Comparison of ENCODE assay signal across 32 cellular contexts in the genomic region with DNA sequence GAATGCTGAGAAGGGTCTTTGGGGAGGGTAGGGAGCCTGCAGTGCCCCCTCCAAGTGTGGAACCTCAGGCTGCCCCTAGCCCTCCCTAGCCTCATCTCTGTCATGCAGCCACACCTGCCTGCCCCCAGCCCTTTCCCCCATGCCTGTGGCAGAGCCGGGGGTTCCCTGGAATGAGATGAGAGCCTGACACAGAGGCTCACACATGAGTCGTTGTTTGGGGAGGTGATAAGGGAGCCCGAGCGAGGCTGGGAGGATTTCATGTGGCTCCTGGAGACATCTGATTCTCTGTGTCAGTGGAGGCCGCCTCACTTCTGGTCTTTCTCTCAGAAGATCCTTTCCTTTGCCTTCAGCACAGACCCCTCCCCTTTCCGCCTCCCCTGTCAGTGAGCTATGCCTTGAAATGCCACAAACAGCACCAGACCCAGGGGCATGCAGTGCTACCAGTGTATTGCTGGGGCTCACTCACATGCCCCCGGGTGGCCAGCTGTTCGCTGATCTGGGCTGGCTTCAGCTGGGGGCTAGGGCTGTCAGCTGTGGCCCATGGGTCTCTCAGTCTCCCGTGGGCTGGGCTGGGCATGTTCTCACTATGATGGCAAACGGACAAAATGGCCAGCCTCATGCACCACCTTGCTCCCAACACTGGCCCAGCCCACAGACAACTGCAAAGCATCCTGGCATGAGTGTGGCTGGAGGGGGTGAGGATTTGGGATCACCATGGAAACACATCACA.
"Had no signal": no experiment of that assay in that cellular context is flagged by ENCODE, and none has a peak within 500 bp of the region (broad histone marks: within the 10 kb centered on the region; RNA-seq: fewer than 3 reads in every experiment).

No MANE protein-coding gene starts in this region.

- H3K36me3 Mint-ChIP-seq: activated naive CD8-positive, alpha-beta T cell treated with anti-CD3 and anti-CD28 coated beads for 36 hours had no signal

- H3K27me3 Mint-ChIP-seq: activated CD4-positive, alpha-beta memory T cell treated with anti-CD3 and anti-CD28 coated beads, Interleukin-2, amount 10 ng/mL, durations not matched to agents 7 days and 5 days; activated CD4-positive, alpha-beta T cell treated with anti-CD3 and anti-CD28 coated beads, Interleukin-2, amount 10 ng/mL, durations not matched to agents 7 days and 5 days; activated naive CD8-positive, alpha-beta T cell treated with anti-CD3 and anti-CD28 coated beads, Interleukin-2, amount 50 U/mL, for 24 hours had no signal

- H3K27me3 ChIP-seq: adrenal gland, body of pancreas had no signal

- H3K4me1 Mint-ChIP-seq: activated CD4-positive, alpha-beta memory T cell treated with anti-CD3 and anti-CD28 coated beads, Interleukin-2, amount 10 ng/mL, durations not matched to agents 7 days and 5 days; activated CD4-positive, alpha-beta T cell treated with anti-CD3 and anti-CD28 coated beads, Interleukin-2, amount 10 ng/mL, durations not matched to agents 7 days and 5 days; activated naive CD4-positive, alpha-beta T cell treated with anti-CD3 and anti-CD28 coated beads, Interleukin-2, amount 50 U/mL, for 24 hours; activated naive CD8-positive, alpha-beta T cell treated with anti-CD3 and anti-CD28 coated beads for 36 hours; activated naive CD8-positive, alpha-beta T cell treated with anti-CD3 and anti-CD28 coated beads, Interleukin-2, amount 50 U/mL, for 24 hours; activated T-helper 17 cell treated with anti-CD3 and anti-CD28 coated beads, Interleukin-2, amount 50 U/mL, for 72 hours had no signal

- FAIRE-seq: colon, endometrium, endothelial cell of umbilical vein, frontal cortex had no signal

- DNase-seq: activated CD4-positive, alpha-beta memory T cell treated with anti-CD3 and anti-CD28 coated beads, Interleukin-2, amount 10 ng/mL, durations not matched to agents 7 days and 5 days; activated CD4-positive, alpha-beta T cell treated with anti-CD3 and anti-CD28 coated beads for 1 hour; activated CD4-positive, alpha-beta T cell treated with anti-CD3 and anti-CD28 coated beads for 4 hours; activated CD4-positive, alpha-beta T cell treated with anti-CD3 and anti-CD28 coated beads, Interleukin-2, amount 10 ng/mL, durations not matched to agents 7 days and 5 days; activated CD4-positive, alpha-beta T cell treated with anti-CD3 and anti-CD28 coated beads, Interleukin-2, amount 50 U/mL, for 4 hours; activated CD4-positive, CD25-positive, alpha-beta regulatory T cell; activated CD8-positive, alpha-beta memory T cell treated with anti-CD3 and anti-CD28 coated beads, Interleukin-2, amount 50 U/mL, for 48 hours; activated effector memory CD4-positive, alpha-beta T cell treated with Interleukin-2 at 50 U/mL for 16 hours; activated naive CD4-positive, alpha-beta T cell treated with anti-CD3 and anti-CD28 coated beads for 36 hours; activated naive CD8-positive, alpha-beta T cell treated with anti-CD3 and anti-CD28 coated beads for 36 hours; activated naive CD8-positive, alpha-beta T cell treated with anti-CD3 and anti-CD28 coated beads, Interleukin-2, amount 50 U/mL, for 24 hours; activated T-cell treated with anti-CD3 and anti-CD28 coated beads for 4 hours; activated T-cell treated with anti-CD3 and anti-CD28 coated beads, Interleukin-2, amount 50 U/mL, for 24 hours; adrenal gland; amygdala; aorta; body of pancreas; caudate nucleus; cortex of kidney; dermis blood vessel endothelial cell; effector CD4-positive, alpha-beta T cell; effector memory CD8-positive, alpha-beta T cell; esophagus squamous epithelium; head of caudate nucleus; T-helper 2 cell had no signal

- H3K4me3 Mint-ChIP-seq: activated CD4-positive, alpha-beta memory T cell treated with anti-CD3 and anti-CD28 coated beads, Interleukin-2, amount 10 ng/mL, durations not matched to agents 7 days and 5 days; activated CD4-positive, alpha-beta T cell treated with anti-CD3 and anti-CD28 coated beads, Interleukin-2, amount 10 ng/mL, durations not matched to agents 7 days and 5 days; activated naive CD4-positive, alpha-beta T cell treated with anti-CD3 and anti-CD28 coated beads for 36 hours; activated naive CD4-positive, alpha-beta T cell treated with anti-CD3 and anti-CD28 coated beads, Interleukin-2, amount 50 U/mL, for 24 hours; activated naive CD8-positive, alpha-beta T cell treated with anti-CD3 and anti-CD28 coated beads for 36 hours; activated naive CD8-positive, alpha-beta T cell treated with anti-CD3 and anti-CD28 coated beads, Interleukin-2, amount 50 U/mL, for 24 hours; activated T-cell treated with anti-CD3 and anti-CD28 coated beads, Interleukin-2, amount 50 U/mL, for 24 hours; activated T-helper 17 cell treated with anti-CD3 and anti-CD28 coated beads, Interleukin-2, amount 50 U/mL, for 72 hours; effector memory CD8-positive, alpha-beta T cell had no signal

- H3K4me3 ChIP-seq: adrenal gland, body of pancreas, esophagus squamous epithelium had no signal

- ATAC-seq: activated naive CD8-positive, alpha-beta T cell treated with anti-CD3 and anti-CD28 coated beads, Interleukin-2, amount 50 U/mL, for 24 hours; activated T-helper 17 cell treated with anti-CD3 and anti-CD28 coated beads, Interleukin-2, amount 50 U/mL, for 72 hours; body of pancreas; effector memory CD8-positive, alpha-beta T cell had no signal

- H3K27ac Mint-ChIP-seq: activated CD4-positive, alpha-beta memory T cell treated with anti-CD3 and anti-CD28 coated beads, Interleukin-2, amount 10 ng/mL, durations not matched to agents 7 days and 5 days; activated CD4-positive, alpha-beta T cell treated with anti-CD3 and anti-CD28 coated beads, Interleukin-2, amount 10 ng/mL, durations not matched to agents 7 days and 5 days; activated naive CD4-positive, alpha-beta T cell treated with anti-CD3 and anti-CD28 coated beads for 36 hours; activated naive CD4-positive, alpha-beta T cell treated with anti-CD3 and anti-CD28 coated beads, Interleukin-2, amount 50 U/mL, for 24 hours; activated naive CD8-positive, alpha-beta T cell treated with anti-CD3 and anti-CD28 coated beads for 36 hours; activated naive CD8-positive, alpha-beta T cell treated with anti-CD3 and anti-CD28 coated beads, Interleukin-2, amount 50 U/mL, for 24 hours; activated T-cell treated with anti-CD3 and anti-CD28 coated beads, Interleukin-2, amount 50 U/mL, for 24 hours; activated T-helper 17 cell treated with anti-CD3 and anti-CD28 coated beads, Interleukin-2, amount 50 U/mL, for 72 hours; effector memory CD8-positive, alpha-beta T cell had no signal

- H3K36me3 ChIP-seq: adrenal gland, esophagus squamous epithelium had no signal

- H3K27ac ChIP-seq: adrenal gland, body of pancreas, epithelial cell of prostate, esophagus squamous epithelium had no signal

- H3K4me1 ChIP-seq: adrenal gland, body of pancreas, esophagus squamous epithelium had no signal

- H3K9me3 ChIP-seq: adrenal gland, body of pancreas had no signal
